30 cellular contexts compared by ENCODE assay signal in genomic region chr3:102796856-102797255, GRCh38.
"Had no signal": no experiment of that assay in that cellular context is flagged by ENCODE, and none has a peak within 500 bp of the region (broad histone marks: within the 10 kb centered on the region; RNA-seq: fewer than 3 reads in every experiment).

No MANE protein-coding gene starts in this region.

- DNase-seq: activated CD4-positive, alpha-beta memory T cell treated with anti-CD3 and anti-CD28 coated beads for 36 hours; activated CD4-positive, alpha-beta T cell treated with anti-CD3 and anti-CD28 coated beads, Interleukin-2, amount 10 ng/mL, durations not matched to agents 24 days and 14 days; activated CD4-positive, CD25-positive, alpha-beta regulatory T cell treated with anti-CD3 and anti-CD28 coated beads, Interleukin-2, amount 50 U/mL, for 72 hours; activated CD8-positive, alpha-beta memory T cell treated with anti-CD3 and anti-CD28 coated beads for 24 hours; activated effector memory CD4-positive, alpha-beta T cell treated with anti-CD3 and anti-CD28 coated beads, Interleukin-2, amount 50 U/mL, for 16 hours; activated naive CD4-positive, alpha-beta T cell treated with Interleukin-2 at 50 U/mL for 16 hours; activated T-cell treated with anti-CD3 and anti-CD28 coated beads, Interleukin-2, amount 50 U/mL, for 4 hours; amygdala; MG63; MV-4-11; NCI-H1092 treated with DMSO at 0.1 percent for 48 hours; NCI-H1417 treated with DMSO at 0.1 percent for 48 hours; NCI-H1694 treated with DMSO at 0.1 percent for 48 hours; NCI-H2081; NCI-H2171; NCI-H345; NCI-H510A; NCI-H69; NK-92 treated with Interleukin-12 subunit alpha and Interleukin-12 subunit beta, amount 100 ng/mL, for 24 hours; OCI-M1; RPMI8226; T-helper 17 cell; T-helper 9 cell had no signal

- H3K27ac ChIP-seq: cardiac muscle cell, SJCRH30 had no signal

- H3K36me3 ChIP-seq: cardiac muscle cell, MG63, SJCRH30 had no signal

- ATAC-seq: activated naive CD4-positive, alpha-beta T cell treated with anti-CD3 and anti-CD28 coated beads, Interleukin-2, amount 50 U/mL, for 72 hours; activated T-cell treated with anti-CD3 and anti-CD28 coated beads, Interleukin-2, amount 50 U/mL, for 4 hours; Panc1; Right ventricle myocardium inferior; T-helper 17 cell; WTC11 had no signal

- H3K9me3 ChIP-seq: MG63, SJCRH30 had no signal

- H3K27me3 ChIP-seq: cardiac muscle cell, MG63, SJCRH30 had no signal

- H3K4me1 ChIP-seq: SJCRH30 had no signal

- H3K4me3 ChIP-seq: cardiac muscle cell, MG63, SJCRH30 had no signal

- FAIRE-seq: astrocyte had no signal
